2 cellular contexts compared by ENCODE assay signal in the genomic region with DNA sequence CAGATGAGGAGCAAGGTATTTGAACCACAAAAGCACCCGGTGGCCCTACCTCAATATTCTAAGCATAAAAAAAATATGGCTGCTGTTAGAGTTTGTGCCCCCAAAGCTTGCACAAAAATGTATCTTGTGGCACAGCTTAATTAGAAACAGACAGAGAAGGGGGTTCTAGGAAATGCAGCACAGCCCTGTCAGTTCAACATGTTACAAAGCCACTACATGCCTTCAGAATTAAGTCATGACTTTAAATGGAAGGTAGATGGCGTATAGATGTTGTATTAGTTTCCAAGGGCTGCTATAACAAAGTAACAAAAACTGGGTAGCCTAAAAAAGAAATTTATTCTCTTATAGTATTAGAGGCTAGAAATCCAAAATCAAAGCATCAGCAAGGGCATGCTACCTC.
TF ChIP-seq lines count a peak whose summit lies in the region.

No MANE protein-coding gene starts in this region.

TF ChIP-seq in endothelial cell of umbilical vein, 7 proteins besides CTCF, POLR2A, EP300 and RAD21:
- TF ChIP-seq POLR2AphosphoS5 (IDR thresholded peaks at IDR 0.05; ENCODE audit: insufficient read depth, low read depth, low read length) (no peak), JUN (IDR thresholded peaks at IDR 0.05; ENCODE audit: borderline replicate concordance, insufficient read depth, insufficient read length, low read depth) (no peak), GATA2 (IDR thresholded peaks at IDR 0.05; ENCODE audit: insufficient read depth, insufficient read length, low read depth, low read length) (no peak), MYC (IDR thresholded peaks at IDR 0.05; ENCODE audit: low read depth, low read length) (no peak), EZH2 (IDR thresholded peaks at IDR 0.05; ENCODE audit: borderline replicate concordance, low read depth, low read length, severe bottlenecking) (no peak), FOS (IDR thresholded peaks at IDR 0.05; ENCODE audit: borderline replicate concordance, insufficient read depth, low read length) (no peak)
- TF ChIP-seq, protein P1, sequence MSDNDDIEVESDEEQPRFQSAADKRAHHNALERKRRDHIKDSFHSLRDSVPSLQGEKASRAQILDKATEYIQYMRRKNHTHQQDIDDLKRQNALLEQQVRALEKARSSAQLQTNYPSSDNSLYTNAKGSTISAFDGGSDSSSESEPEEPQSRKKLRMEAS (IDR thresholded peaks at IDR 0.05; ENCODE audit: insufficient read depth, insufficient read length): no peak

TF ChIP-seq in HepG2, 621 proteins besides CTCF, POLR2A, EP300 and RAD21:
- TF ChIP-seq KDM5A (IDR thresholded peaks at IDR 0.05; ENCODE audit: borderline replicate concordance, low read length) (no peak), HOXA9 (CRISPR knock-in tag; IDR thresholded peaks at IDR 0.05; ENCODE audit: borderline replicate concordance) (no peak), HOXA7 (CRISPR knock-in tag; IDR thresholded peaks at IDR 0.05) (no peak), CEBPG (CRISPR knock-in tag; IDR thresholded peaks at IDR 0.05) (no peak), DNMT1 (CRISPR knock-in tag; IDR thresholded peaks at IDR 0.05) (no peak), ZNF33B (CRISPR knock-in tag; IDR thresholded peaks at IDR 0.05) (no peak), SMYD3 (CRISPR knock-in tag; IDR thresholded peaks at IDR 0.05) (no peak), SYNCRIP (IDR thresholded peaks at IDR 0.05; ENCODE audit: insufficient read depth, low read depth, low read length) (no peak)
- TF ChIP-seq, protein P2, sequence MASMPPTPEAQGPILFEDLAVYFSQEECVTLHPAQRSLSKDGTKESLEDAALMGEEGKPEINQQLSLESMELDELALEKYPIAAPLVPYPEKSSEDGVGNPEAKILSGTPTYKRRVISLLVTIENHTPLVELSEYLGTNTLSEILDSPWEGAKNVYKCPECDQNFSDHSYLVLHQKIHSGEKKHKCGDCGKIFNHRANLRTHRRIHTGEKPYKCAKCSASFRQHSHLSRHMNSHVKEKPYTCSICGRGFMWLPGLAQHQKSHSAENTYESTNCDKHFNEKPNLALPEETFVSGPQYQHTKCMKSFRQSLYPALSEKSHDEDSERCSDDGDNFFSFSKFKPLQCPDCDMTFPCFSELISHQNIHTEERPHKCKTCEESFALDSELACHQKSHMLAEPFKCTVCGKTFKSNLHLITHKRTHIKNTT (CRISPR knock-in tag; IDR thresholded peaks at IDR 0.05): no peak
TF ChIP-seq in HepG2: peak in this region for 0.
